ENCODE assay signal across 1 cellular context in genomic region chr5:145479862-145480261, GRCh38.
TF ChIP-seq lines count a peak whose summit lies in the region.

No MANE protein-coding gene starts in this region.

TF ChIP-seq in GM23338, 12 proteins besides CTCF, POLR2A, EP300 and RAD21 (continued from another document):
- TF ChIP-seq REST (IDR thresholded peaks at IDR 0.05; ENCODE audit: unreplicated experiment), result no peak
- TF ChIP-seq POLR2AphosphoS5 (IDR thresholded peaks at IDR 0.05; ENCODE audit: low read depth), result no peak
- no peak for TF ChIP-seq ZNF114 (CRISPR knock-in tag; IDR thresholded peaks at IDR 0.05)
- TF ChIP-seq, protein P1, sequence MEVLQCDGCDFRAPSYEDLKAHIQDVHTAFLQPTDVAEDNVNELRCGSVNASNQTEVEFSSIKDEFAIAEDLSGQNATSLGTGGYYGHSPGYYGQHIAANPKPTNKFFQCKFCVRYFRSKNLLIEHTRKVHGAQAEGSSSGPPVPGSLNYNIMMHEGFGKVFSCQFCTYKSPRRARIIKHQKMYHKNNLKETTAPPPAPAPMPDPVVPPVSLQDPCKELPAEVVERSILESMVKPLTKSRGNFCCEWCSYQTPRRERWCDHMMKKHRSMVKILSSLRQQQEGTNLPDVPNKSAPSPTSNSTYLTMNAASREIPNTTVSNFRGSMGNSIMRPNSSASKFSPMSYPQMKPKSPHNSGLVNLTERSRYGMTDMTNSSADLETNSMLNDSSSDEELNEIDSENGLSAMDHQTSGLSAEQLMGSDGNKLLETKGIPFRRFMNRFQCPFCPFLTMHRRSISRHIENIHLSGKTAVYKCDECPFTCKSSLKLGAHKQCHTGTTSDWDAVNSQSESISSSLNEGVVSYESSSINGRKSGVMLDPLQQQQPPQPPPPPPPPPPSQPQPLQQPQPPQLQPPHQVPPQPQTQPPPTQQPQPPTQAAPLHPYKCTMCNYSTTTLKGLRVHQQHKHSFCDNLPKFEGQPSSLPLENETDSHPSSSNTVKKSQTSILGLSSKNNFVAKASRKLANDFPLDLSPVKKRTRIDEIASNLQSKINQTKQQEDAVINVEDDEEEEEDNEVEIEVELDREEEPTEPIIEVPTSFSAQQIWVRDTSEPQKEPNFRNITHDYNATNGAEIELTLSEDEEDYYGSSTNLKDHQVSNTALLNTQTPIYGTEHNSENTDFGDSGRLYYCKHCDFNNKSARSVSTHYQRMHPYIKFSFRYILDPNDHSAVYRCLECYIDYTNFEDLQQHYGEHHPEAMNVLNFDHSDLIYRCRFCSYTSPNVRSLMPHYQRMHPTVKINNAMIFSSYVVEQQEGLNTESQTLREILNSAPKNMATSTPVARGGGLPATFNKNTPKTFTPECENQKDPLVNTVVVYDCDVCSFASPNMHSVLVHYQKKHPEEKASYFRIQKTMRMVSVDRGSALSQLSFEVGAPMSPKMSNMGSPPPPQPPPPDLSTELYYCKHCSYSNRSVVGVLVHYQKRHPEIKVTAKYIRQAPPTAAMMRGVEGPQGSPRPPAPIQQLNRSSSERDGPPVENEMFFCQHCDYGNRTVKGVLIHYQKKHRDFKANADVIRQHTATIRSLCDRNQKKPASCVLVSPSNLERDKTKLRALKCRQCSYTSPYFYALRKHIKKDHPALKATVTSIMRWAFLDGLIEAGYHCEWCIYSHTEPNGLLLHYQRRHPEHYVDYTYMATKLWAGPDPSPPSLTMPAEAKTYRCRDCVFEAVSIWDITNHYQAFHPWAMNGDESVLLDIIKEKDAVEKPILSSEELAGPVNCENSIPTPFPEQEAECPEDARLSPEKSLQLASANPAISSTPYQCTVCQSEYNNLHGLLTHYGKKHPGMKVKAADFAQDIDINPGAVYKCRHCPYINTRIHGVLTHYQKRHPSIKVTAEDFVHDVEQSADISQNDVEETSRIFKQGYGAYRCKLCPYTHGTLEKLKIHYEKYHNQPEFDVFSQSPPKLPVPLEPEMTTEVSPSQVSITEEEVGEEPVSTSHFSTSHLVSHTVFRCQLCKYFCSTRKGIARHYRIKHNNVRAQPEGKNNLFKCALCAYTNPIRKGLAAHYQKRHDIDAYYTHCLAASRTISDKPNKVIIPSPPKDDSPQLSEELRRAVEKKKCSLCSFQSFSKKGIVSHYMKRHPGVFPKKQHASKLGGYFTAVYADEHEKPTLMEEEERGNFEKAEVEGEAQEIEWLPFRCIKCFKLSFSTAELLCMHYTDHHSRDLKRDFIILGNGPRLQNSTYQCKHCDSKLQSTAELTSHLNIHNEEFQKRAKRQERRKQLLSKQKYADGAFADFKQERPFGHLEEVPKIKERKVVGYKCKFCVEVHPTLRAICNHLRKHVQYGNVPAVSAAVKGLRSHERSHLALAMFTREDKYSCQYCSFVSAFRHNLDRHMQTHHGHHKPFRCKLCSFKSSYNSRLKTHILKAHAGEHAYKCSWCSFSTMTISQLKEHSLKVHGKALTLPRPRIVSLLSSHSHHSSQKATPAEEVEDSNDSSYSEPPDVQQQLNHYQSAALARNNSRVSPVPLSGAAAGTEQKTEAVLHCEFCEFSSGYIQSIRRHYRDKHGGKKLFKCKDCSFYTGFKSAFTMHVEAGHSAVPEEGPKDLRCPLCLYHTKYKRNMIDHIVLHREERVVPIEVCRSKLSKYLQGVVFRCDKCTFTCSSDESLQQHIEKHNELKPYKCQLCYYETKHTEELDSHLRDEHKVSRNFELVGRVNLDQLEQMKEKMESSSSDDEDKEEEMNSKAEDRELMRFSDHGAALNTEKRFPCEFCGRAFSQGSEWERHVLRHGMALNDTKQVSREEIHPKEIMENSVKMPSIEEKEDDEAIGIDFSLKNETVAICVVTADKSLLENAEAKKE (CRISPR knock-in tag; IDR thresholded peaks at IDR 0.05), result no peak
- no peak for TF ChIP-seq EZH2phosphoT487 (IDR thresholded peaks at IDR 0.05; ENCODE audit: unreplicated experiment)
- no peak for TF ChIP-seq STAT1 (IDR thresholded peaks at IDR 0.05; ENCODE audit: unreplicated experiment)
- TF ChIP-seq NANOG (IDR thresholded peaks at IDR 0.05; ENCODE audit: borderline replicate concordance), result no peak
- no peak for TF ChIP-seq ZNF331 (CRISPR knock-in tag; IDR thresholded peaks at IDR 0.05; ENCODE audit: low read depth)
